ENCODE assay signal across 8 cellular contexts in genomic region chr20:51624157-51624731, GRCh38.
DNase-seq lines count a peak whose midpoint lies in the region; ATAC-seq and TF ChIP-seq lines count a peak whose summit lies in the region.

No MANE protein-coding gene starts in this region.

- H3K27ac ChIP-seq in CD8-positive, alpha-beta memory T cell (ENCODE audit: low read depth, low read length): no peak overlapping the region
- no peak overlapping the region for H3K27ac ChIP-seq in H9 (ENCODE audit: insufficient read length, low read depth, low read length)
- no peak overlapping the region for H3K27ac ChIP-seq in suprapubic skin

- no peak overlapping the region for H3K4me3 Mint-ChIP-seq in CD8-positive, alpha-beta memory T cell
- peak overlapping the region in 1 of 2 experiments; percentile 58; a peak in 1 of 5 replicates for H3K4me3 Mint-ChIP-seq in H9
- H3K4me3 Mint-ChIP-seq in activated CD8-positive, alpha-beta T cell treated with anti-CD3 and anti-CD28 coated beads, Interleukin-2, amount 10 ng/mL, durations not matched to agents 7 days and 5 days: no peak overlapping the region
- H3K4me3 Mint-ChIP-seq in natural killer cell treated with Interleukin-12 subunit alpha and Interleukin-12 subunit beta and Interleukin-15 and Interleukin-18, amount 100 ng/mL, for 72 hours: no peak overlapping the region

- H3K23me2 ChIP-seq in H9 (ENCODE audit: insufficient read length, low read depth, low read length, poor library complexity, severe bottlenecking): no peaks in the 10 kb centered on the region

- POLR2A ChIA-PET in CD8-positive, alpha-beta memory T cell (lab: Charles Lee): no interaction called here
- POLR2A ChIA-PET in activated CD8-positive, alpha-beta T cell treated with anti-CD3 and anti-CD28 coated beads, Interleukin-2, amount 10 ng/mL, durations not matched to agents 7 days and 5 days (lab: Charles Lee): interaction anchor here (0.7 kb wide), 1 partner anchor 119 kb away, joined by 3 read pairs; no protein-coding TSS in a partner anchor

- H3K56ac ChIP-seq in H9 (ENCODE audit: insufficient read length, low read depth, low read length): no peak overlapping the region

- H3T11ph ChIP-seq in H9 (ENCODE audit: low read length): no peak overlapping the region

- no peak overlapping the region for H2BK120ac ChIP-seq in H9 (ENCODE audit: low read depth, low read length, poor library complexity, severe bottlenecking)

- H3K4me2 ChIP-seq in H9 (ENCODE audit: insufficient read depth, insufficient read length, low read length): no peak overlapping the region

- no peak overlapping the region for H3K9ac ChIP-seq in H9 (ENCODE audit: extremely low read depth, insufficient read length, low read length)

- H4K91ac ChIP-seq in H9 (ENCODE audit: insufficient read length, low read depth, low read length): no peak overlapping the region

- H2BK15ac ChIP-seq in H9 (ENCODE audit: low read depth, low read length): no peak overlapping the region

- no peaks in the 10 kb centered on the region for H3K79me1 ChIP-seq in H9 (ENCODE audit: insufficient read depth, low read depth, low read length, poor library complexity, severe bottlenecking)

- no peaks in the 10 kb centered on the region for H3K9me3 Mint-ChIP-seq in CD8-positive, alpha-beta memory T cell
- H3K9me3 Mint-ChIP-seq in H9: no peaks in the 10 kb centered on the region
- no peaks in the 10 kb centered on the region for H3K9me3 Mint-ChIP-seq in activated CD8-positive, alpha-beta T cell treated with anti-CD3 and anti-CD28 coated beads, Interleukin-2, amount 10 ng/mL, durations not matched to agents 7 days and 5 days (ENCODE audit: insufficient read depth)
- H3K9me3 Mint-ChIP-seq in natural killer cell treated with Interleukin-12 subunit alpha and Interleukin-12 subunit beta and Interleukin-15 and Interleukin-18, amount 100 ng/mL, for 72 hours: no peaks in the 10 kb centered on the region

- DNase-seq in CD8-positive, alpha-beta memory T cell: peak; percentile 30 to 63 (median 38)
- DNase-seq in H9: peak; percentile 89
- peak; percentile 52 for DNase-seq in NCI-H82 treated with DMSO at 0.1 percent for 48 hours (lab: John Stamatoyannopoulos, UW; ENCODE audit: unreplicated experiment)
- peak; percentile 70 for DNase-seq in activated CD8-positive, alpha-beta T cell treated with anti-CD3 and anti-CD28 coated beads, Interleukin-2, amount 10 ng/mL, durations not matched to agents 7 days and 5 days
- peak; percentile 64 for DNase-seq in epithelial cell of esophagus (ENCODE audit: low read depth)
- no peak for DNase-seq in natural killer cell treated with Interleukin-12 subunit alpha and Interleukin-12 subunit beta and Interleukin-15 and Interleukin-18, amount 100 ng/mL, for 72 hours (ENCODE audit: low spot score)
- DNase-seq in suprapubic skin (ENCODE audit: low spot score in 2 of 2): no peak

- CTCF ChIA-PET in CD8-positive, alpha-beta memory T cell (lab: Charles Lee): interaction anchor here (0.9 to 1.4 kb wide), 4 partner anchors 10 to 251 kb away, joined by 3 to 4 read pairs (median 4); no protein-coding TSS in a partner anchor
- CTCF ChIA-PET in activated CD8-positive, alpha-beta T cell treated with anti-CD3 and anti-CD28 coated beads, Interleukin-2, amount 10 ng/mL, durations not matched to agents 7 days and 5 days (lab: Charles Lee): interaction anchor here (0.6 to 3.7 kb wide), 16 partner anchors 16 to 637 kb away, joined by 3 to 13 read pairs (median 3); no protein-coding TSS in a partner anchor

- peak; percentile 67 for ATAC-seq in activated CD8-positive, alpha-beta T cell treated with anti-CD3 and anti-CD28 coated beads, Interleukin-2, amount 10 ng/mL, durations not matched to agents 7 days and 5 days
- peak; percentile 49 to 67 for ATAC-seq in natural killer cell treated with Interleukin-12 subunit alpha and Interleukin-12 subunit beta and Interleukin-15 and Interleukin-18, amount 100 ng/mL, for 72 hours
- no peak for ATAC-seq in HG03139 (IDR thresholded peaks at IDR 0.05; ENCODE audit: unreplicated experiment)

- H3K4me1 ChIP-seq in CD8-positive, alpha-beta memory T cell (ENCODE audit: insufficient read depth, low read length): no peaks in the 10 kb centered on the region
- H3K4me1 ChIP-seq in H9 (ENCODE audit: insufficient read depth, low read length): no peaks in the 10 kb centered on the region
- no peaks in the 10 kb centered on the region for H3K4me1 ChIP-seq in suprapubic skin

- peaks cover 2 to 5% of the 10 kb centered on the region in 2 donors for H3K27me3 Mint-ChIP-seq in CD8-positive, alpha-beta memory T cell
- no peaks in the 10 kb centered on the region for H3K27me3 Mint-ChIP-seq in H9 (ENCODE audit: low read depth)
- no peaks in the 10 kb centered on the region for H3K27me3 Mint-ChIP-seq in activated CD8-positive, alpha-beta T cell treated with anti-CD3 and anti-CD28 coated beads, Interleukin-2, amount 10 ng/mL, durations not matched to agents 7 days and 5 days (ENCODE audit: low read depth)
- no peaks in the 10 kb centered on the region for H3K27me3 Mint-ChIP-seq in natural killer cell treated with Interleukin-12 subunit alpha and Interleukin-12 subunit beta and Interleukin-15 and Interleukin-18, amount 100 ng/mL, for 72 hours

- no peaks in the 10 kb centered on the region for H3K9me3 ChIP-seq in CD8-positive, alpha-beta memory T cell (ENCODE audit: low read length)
- H3K9me3 ChIP-seq in H9 (ENCODE audit: control insufficient read depth, low read depth, low read length) (no peaks in the 10 kb centered on the region), suprapubic skin (no peaks in the 10 kb centered on the region)

- H3K4me1 Mint-ChIP-seq in CD8-positive, alpha-beta memory T cell: peaks cover 16 to 24% (median 17%) of the 10 kb centered on the region in 3 donors
- peaks cover 6 to 10% of the 10 kb centered on the region in 2 experiments; a peak in 3 of 4 replicates for H3K4me1 Mint-ChIP-seq in H9
- H3K4me1 Mint-ChIP-seq in activated CD8-positive, alpha-beta T cell treated with anti-CD3 and anti-CD28 coated beads, Interleukin-2, amount 10 ng/mL, durations not matched to agents 7 days and 5 days (ENCODE audit: low read depth): peaks cover 5% of the 10 kb centered on the region
- H3K4me1 Mint-ChIP-seq in natural killer cell treated with Interleukin-12 subunit alpha and Interleukin-12 subunit beta and Interleukin-15 and Interleukin-18, amount 100 ng/mL, for 72 hours (ENCODE audit: low read depth in 2 of 2): peaks cover 13 to 20% of the 10 kb centered on the region in 2 donors

- no peak overlapping the region for H3K4ac ChIP-seq in H9 (ENCODE audit: low read depth, low read length)

- H3K18ac ChIP-seq in H9 (ENCODE audit: insufficient read length, low read depth, low read length): no peak overlapping the region

- H3K23ac ChIP-seq in H9 (ENCODE audit: insufficient read length, low read depth, low read length): no peak overlapping the region

- no CpG with 5 or more reads among the region's 17 CpGs for WGBS in H9 (ENCODE audit: extremely low coverage, insufficient read length, low lambda C conversion rate)
- WGBS in suprapubic skin: 77% methylated on average over 7 of the region's 17 CpGs

- H3K36me3 ChIP-seq in CD8-positive, alpha-beta memory T cell (ENCODE audit: insufficient read depth, low read length): no peaks in the 10 kb centered on the region
- peaks cover 5% of the 10 kb centered on the region for H3K36me3 ChIP-seq in suprapubic skin

- H4K5ac ChIP-seq in H9 (ENCODE audit: insufficient read length, low read depth, low read length): peak overlapping the region; percentile 39

- TF ChIP-seq EP300 in suprapubic skin (IDR thresholded peaks at IDR 0.05): no peak

- TF ChIP-seq POLR2A in suprapubic skin (IDR thresholded peaks at IDR 0.05): no peak

- H3K79me2 ChIP-seq in H9 (ENCODE audit: insufficient read depth, low read length): no peaks in the 10 kb centered on the region

- H4K8ac ChIP-seq in H9 (replicated peaks; ENCODE audit: insufficient read length, low read depth, low read length): no peak overlapping the region

- H2BK20ac ChIP-seq in H9 (ENCODE audit: low read depth, low read length, poor library complexity, severe bottlenecking): no peak overlapping the region

- no peak overlapping the region for H2AFZ ChIP-seq in H9 (ENCODE audit: low read length)

- H3K14ac ChIP-seq in H9 (ENCODE audit: insufficient read depth, low read length): no peak overlapping the region

- H2AK5ac ChIP-seq in H9 (ENCODE audit: insufficient read length, low read length): no peak overlapping the region

- no peak overlapping the region for H2BK5ac ChIP-seq in H9 (ENCODE audit: insufficient read length, low read length)

- TF ChIP-seq CTCF in H9 (conservative IDR thresholded peaks at IDR 0.05): peak; percentile 84
- peak; percentile 73 for TF ChIP-seq CTCF in epithelial cell of esophagus (IDR thresholded peaks at IDR 0.05; ENCODE audit: insufficient read depth, low read depth, low read length, missing control alignments)
- peak; percentile 18 to 56 for TF ChIP-seq CTCF in suprapubic skin (IDR thresholded peaks at IDR 0.05)

- no peak overlapping the region for H3K27ac Mint-ChIP-seq in CD8-positive, alpha-beta memory T cell
- 0 out of 7 replicates have a peak overlapping the region, but pooled peaks of 1 of the 3 experiments have one; percentile 92 for H3K27ac Mint-ChIP-seq in H9
- H3K27ac Mint-ChIP-seq in activated CD8-positive, alpha-beta T cell treated with anti-CD3 and anti-CD28 coated beads, Interleukin-2, amount 10 ng/mL, durations not matched to agents 7 days and 5 days: no peak overlapping the region
- H3K27ac Mint-ChIP-seq in natural killer cell treated with Interleukin-12 subunit alpha and Interleukin-12 subunit beta and Interleukin-15 and Interleukin-18, amount 100 ng/mL, for 72 hours: peak overlapping the region in 1 of 2 donors; percentile 21

- no peaks in the 10 kb centered on the region for H3K27me3 ChIP-seq in CD8-positive, alpha-beta memory T cell (ENCODE audit: insufficient read depth, low read length, poor library complexity, severe bottlenecking)
- H3K27me3 ChIP-seq in H9 (ENCODE audit: insufficient read depth, low read length) (no peaks in the 10 kb centered on the region), suprapubic skin (no peaks in the 10 kb centered on the region)

- no peaks in the 10 kb centered on the region for H4K20me1 ChIP-seq in H9 (ENCODE audit: control insufficient read depth, insufficient read depth, insufficient read length)

- no peak overlapping the region for H2BK12ac ChIP-seq in H9 (ENCODE audit: insufficient read length, low read depth, low read length)

- H3K36me3 Mint-ChIP-seq in CD8-positive, alpha-beta memory T cell: peaks cover 0 to 2% (median 0%) of the 10 kb centered on the region in 3 donors
- H3K36me3 Mint-ChIP-seq in H9 (ENCODE audit: insufficient read depth in 1 of 3, low read depth in 3 of 3): no peaks in the 10 kb centered on the region; a peak in 1 of 7 replicates
- H3K36me3 Mint-ChIP-seq in activated CD8-positive, alpha-beta T cell treated with anti-CD3 and anti-CD28 coated beads, Interleukin-2, amount 10 ng/mL, durations not matched to agents 7 days and 5 days (ENCODE audit: low read depth): no peaks in the 10 kb centered on the region
- H3K36me3 Mint-ChIP-seq in natural killer cell treated with Interleukin-12 subunit alpha and Interleukin-12 subunit beta and Interleukin-15 and Interleukin-18, amount 100 ng/mL, for 72 hours: no peaks in the 10 kb centered on the region

- no peak overlapping the region for H3K4me3 ChIP-seq in CD8-positive, alpha-beta memory T cell (ENCODE audit: low read length)
- no peak overlapping the region for H3K4me3 ChIP-seq in epithelial cell of esophagus (ENCODE audit: low read length)
- no peak overlapping the region for H3K4me3 ChIP-seq in suprapubic skin

Comparison
In these comparisons a context has a peak if more than half of its experiments do, and no peak if none do; other contexts are left out.
1. DNase-seq: peak in CD8-positive, alpha-beta memory T cell (5 of 5), H9 (single experiment), NCI-H82 treated with DMSO at 0.1 percent for 48 hours (single experiment), activated CD8-positive, alpha-beta T cell treated with anti-CD3 and anti-CD28 coated beads, Interleukin-2, amount 10 ng/mL, durations not matched to agents 7 days and 5 days (single experiment) and epithelial cell of esophagus (single experiment); none in natural killer cell treated with Interleukin-12 subunit alpha and Interleukin-12 subunit beta and Interleukin-15 and Interleukin-18, amount 100 ng/mL, for 72 hours (single experiment) and suprapubic skin (0 of 2).
2. Peak in every context shown above with its lines, with median percentiles within 50 percentile points of each other: CTCF ChIP-seq.